In genomic region chr14:22737052-22737451, GRCh38 we compare ENCODE assay signal across 12 cellular contexts. TPM values are rescaled to one million over a fixed set of nuclear protein-coding genes. Genes with fewer than 3 reads are reported as not detected.
DNase-seq lines count a peak whose midpoint lies in the region; ATAC-seq, FAIRE-seq and TF ChIP-seq lines count a peak whose summit lies in the region.
"Had no signal": no experiment of that assay in that cellular context is flagged by ENCODE, and none has a peak within 500 bp of the region (broad histone marks: within the 10 kb centered on the region; RNA-seq: fewer than 3 reads in every experiment).

No MANE protein-coding gene starts in this region.

- H3K27ac ChIP-seq in uterus: no peak overlapping the region
- no peak overlapping the region for H3K27ac ChIP-seq in kidney (ENCODE audit: low read depth in 2 of 2, low read length in 2 of 2)
- H3K27ac ChIP-seq: cardiac muscle cell, thoracic aorta had no signal

- H3K4me1 ChIP-seq in uterus (no peaks in the 10 kb centered on the region), kidney (ENCODE audit: control insufficient read depth in 1 of 2, insufficient read depth in 1 of 2, low read depth in 1 of 2, low read length in 2 of 2) (no peaks in the 10 kb centered on the region)

- ATAC-seq in GM18502 (IDR thresholded peaks at IDR 0.05; ENCODE audit: poor library complexity, unreplicated experiment) (peak; percentile 82), GM21381 (IDR thresholded peaks at IDR 0.05; ENCODE audit: unreplicated experiment) (peak; percentile 69), HG03442 (IDR thresholded peaks at IDR 0.05; ENCODE audit: unreplicated experiment) (peak; percentile 76)

- TF ChIP-seq CTCF in uterus (IDR thresholded peaks at IDR 0.05): no peak
- no peak for TF ChIP-seq CTCF in kidney (IDR thresholded peaks at IDR 0.05; ENCODE audit: borderline replicate concordance, extremely low read depth, insufficient read depth)

- no peaks in the 10 kb centered on the region for H3K9me3 ChIP-seq in uterus
- H3K9me3 ChIP-seq in kidney (ENCODE audit: control insufficient read depth in 1 of 2, low read length in 2 of 2): no peaks in the 10 kb centered on the region
- H3K9me3 ChIP-seq: thoracic aorta had no signal

- TF ChIP-seq POLR2A in uterus (IDR thresholded peaks at IDR 0.05): no peak

- intact Hi-C loops in uterus (cut with DNase I; ENCODE audit: low total_unique reads) (no loop called here), kidney (cut with DNase I) (no loop called here)

- H3K9ac ChIP-seq in kidney (ENCODE audit: low read length in 2 of 2): no peak overlapping the region

- H3K36me3 ChIP-seq in uterus (no peaks in the 10 kb centered on the region), kidney (ENCODE audit: control insufficient read depth in 1 of 2, insufficient read depth in 2 of 2, low read length in 2 of 2) (no peaks in the 10 kb centered on the region)
- H3K36me3 ChIP-seq: cardiac muscle cell, thoracic aorta had no signal

- H3K4me3 ChIP-seq in uterus (no peak overlapping the region), kidney (ENCODE audit: low read length in 2 of 2) (no peak overlapping the region)
- H3K4me3 ChIP-seq: cardiac muscle cell, thoracic aorta had no signal

- H3K27me3 ChIP-seq in uterus: no peaks in the 10 kb centered on the region
- H3K27me3 ChIP-seq: cardiac muscle cell had no signal

- no peak for FAIRE-seq in kidney (lab: Jason Lieb, UNC)

- DNase-seq in foreskin melanocyte (peak; percentile 14), uterus (no peak), iPS-NIHi11 (ENCODE audit: low spot score) (no peak), kidney (no peak), NCI-H345 (lab: John Stamatoyannopoulos, UW) (no peak)
- DNase-seq: DMS79, NCI-H146 had no signal

RNA-seq across cellular contexts. Expression of gene OXA1L, which starts 29.4 kb away (rescaled TPM):
- total RNA-seq in uterus (10 to 100 TPM; 38.3 to 87.8 (median 55.9) TPM), kidney (80.8 TPM)
- 101 TPM for polyA plus RNA-seq in kidney (ENCODE audit: insufficient read depth, low read depth, low replicate concordance)
